ENCODE assay signal across 1 cellular context in genomic region chr3:194315088-194315964, GRCh38.
A peak's percentile ranks its signal among the peaks of the same experiment; 100 is the strongest.
TF ChIP-seq lines count a peak whose summit lies in the region.

No MANE protein-coding gene starts in this region.

TF ChIP-seq in GM12878, 131 proteins besides CTCF, POLR2A, EP300 and RAD21 (continues in another document):
- no peak for TF ChIP-seq ZBTB11 (CRISPR knock-in tag; IDR thresholded peaks at IDR 0.05)
- TF ChIP-seq ZZZ3 (IDR thresholded peaks at IDR 0.05; ENCODE audit: control insufficient read depth, insufficient read length, low read depth): no peak
- peak; percentile 87 for TF ChIP-seq RUNX3 (IDR thresholded peaks at IDR 0.05; ENCODE audit: low read length)
- no peak for TF ChIP-seq PAX8 (IDR thresholded peaks at IDR 0.05)
- no peak for TF ChIP-seq SPI1 (IDR thresholded peaks at IDR 0.05; ENCODE audit: borderline replicate concordance, insufficient read depth, low read depth, low read length)
- 0 out of 2 replicates have a peak, but pooled peaks have one; percentile 71 for TF ChIP-seq CBX5 (IDR thresholded peaks at IDR 0.05; ENCODE audit: low read depth)
- TF ChIP-seq GATAD2B (conservative IDR thresholded peaks at IDR 0.05; ENCODE audit: low read depth): peak; percentile 69
- no peak for TF ChIP-seq NR2C2 (IDR thresholded peaks at IDR 0.05; ENCODE audit: borderline replicate concordance, control insufficient read depth, insufficient read length, low read depth)
- TF ChIP-seq ESRRA (IDR thresholded peaks at IDR 0.05; ENCODE audit: low read length): no peak
- peak; percentile 85 for TF ChIP-seq IKZF1 (conservative IDR thresholded peaks at IDR 0.05)
- no peak for TF ChIP-seq IRF5 (IDR thresholded peaks at IDR 0.05; ENCODE audit: borderline replicate concordance)
- TF ChIP-seq JUNB (IDR thresholded peaks at IDR 0.05): no peak
- no peak for TF ChIP-seq NFIC (IDR thresholded peaks at IDR 0.05; ENCODE audit: low read depth, low read length)
- peak; percentile 40; the same call in 1 of the 2 replicates for TF ChIP-seq CREB1 (IDR thresholded peaks at IDR 0.05; ENCODE audit: low read depth)
- TF ChIP-seq ZNF384 (IDR thresholded peaks at IDR 0.05; ENCODE audit: borderline replicate concordance, low read depth, low read length): no peak
- no peak for TF ChIP-seq E2F8 (IDR thresholded peaks at IDR 0.05; ENCODE audit: low read depth, partially characterized antibody)
- TF ChIP-seq TAF1 (IDR thresholded peaks at IDR 0.05; ENCODE audit: borderline replicate concordance, low read depth, low read length): no peak
- no peak for TF ChIP-seq MTA3 (IDR thresholded peaks at IDR 0.05; ENCODE audit: borderline replicate concordance, low read length)
- no peak for TF ChIP-seq ZBTB40 (IDR thresholded peaks at IDR 0.05; ENCODE audit: borderline replicate concordance)
- TF ChIP-seq RBBP5 (conservative IDR thresholded peaks at IDR 0.05): no peak
- TF ChIP-seq CUX1 (IDR thresholded peaks at IDR 0.05; ENCODE audit: insufficient replicate concordance, low read depth, low read length): no peak
- TF ChIP-seq ZNF592 (IDR thresholded peaks at IDR 0.05): no peak
- TF ChIP-seq KDM1A (IDR thresholded peaks at IDR 0.05; ENCODE audit: borderline replicate concordance): no peak
- 0 out of 2 replicates have a peak, but pooled peaks have one; percentile 42 for TF ChIP-seq BACH1 (IDR thresholded peaks at IDR 0.05; ENCODE audit: borderline replicate concordance)
- TF ChIP-seq BMI1 (IDR thresholded peaks at IDR 0.05; ENCODE audit: borderline replicate concordance): no peak
- TF ChIP-seq EGR1 (IDR thresholded peaks at IDR 0.05; ENCODE audit: borderline replicate concordance in 1 of 2, low read depth in 2 of 2, low read length in 2 of 2): peak in 1 of 2 experiments; percentile 49; a peak in 1 of 3 replicates
- no peak for TF ChIP-seq TCF12 (IDR thresholded peaks at IDR 0.05; ENCODE audit: low read depth, low read length)
- TF ChIP-seq MLLT1 (IDR thresholded peaks at IDR 0.05): no peak
- 0 out of 2 replicates have a peak, but pooled peaks have one; percentile 6 for TF ChIP-seq EED (IDR thresholded peaks at IDR 0.05; ENCODE audit: low read depth)
